Comparison of ENCODE assay signal across 8 cellular contexts in genomic region chr4:1010522-1011021, GRCh38. TPM values are rescaled to one million over a fixed set of nuclear protein-coding genes. Genes with fewer than 3 reads are reported as not detected.
DNase-seq lines count a peak whose midpoint lies in the region; ATAC-seq, FAIRE-seq and TF ChIP-seq lines count a peak whose summit lies in the region.

No MANE protein-coding gene starts in this region.

- intact Hi-C loops in A673 (cut with micrococcal nuclease; ENCODE audit: unreplicated experiment): no loop called here
- intact Hi-C loops in activated T-helper 2 cell treated with anti-CD3 and anti-CD28 coated beads, Interferon-gamma antibody, Interleukin-2, Interleukin-4, amounts not matched to agents 10 μg/mL and 5 μg/mL and 100 μg/mL, durations not matched to agents 14 hours and 24 hours and 36 hours (cut with micrococcal nuclease): loop anchor here (1.0 to 5.0 kb wide), 5 partner anchors 38 to 337 kb away; partner anchors contain the start of genes DGKQ, GAK, TMEM175 and UVSSA
- intact Hi-C loops in psoas muscle (cut with DNase I): no loop called here

- CTCF ChIA-PET in A673 (lab: Charles Lee): interaction anchor here (0.6 kb wide), 1 partner anchor 23 kb away, joined by 8 read pairs; no protein-coding TSS in a partner anchor

- DNase-seq in A673 (ENCODE audit: low spot score) (peak; percentile 65), H7 (no peak), RCC 7860 (ENCODE audit: low spot score) (peak; percentile 50), foreskin melanocyte (peak; percentile 49), psoas muscle (peak; percentile 83 to 86), germinal center (ENCODE audit: low spot score) (no peak), islet precursor cell (no peak)
- DNase-seq in activated T-helper 2 cell treated with anti-CD3 and anti-CD28 coated beads, Interferon-gamma antibody, Interleukin-2, Interleukin-4, amounts not matched to agents 10 μg/mL and 5 μg/mL and 100 μg/mL, durations not matched to agents 14 hours and 24 hours and 36 hours (ENCODE audit: low spot score): peak; percentile 76

- FAIRE-seq in RCC 7860 (lab: Jason Lieb, UNC): no peak

- H3K27me3 Mint-ChIP-seq in activated T-helper 2 cell treated with anti-CD3 and anti-CD28 coated beads, Interferon-gamma antibody, Interleukin-2, Interleukin-4, amounts not matched to agents 10 μg/mL and 5 μg/mL and 100 μg/mL, durations not matched to agents 14 hours and 24 hours and 36 hours (ENCODE audit: low read depth): peaks cover 26% of the 10 kb centered on the region

- H3K4me1 Mint-ChIP-seq in activated T-helper 2 cell treated with anti-CD3 and anti-CD28 coated beads, Interferon-gamma antibody, Interleukin-2, Interleukin-4, amounts not matched to agents 10 μg/mL and 5 μg/mL and 100 μg/mL, durations not matched to agents 14 hours and 24 hours and 36 hours (ENCODE audit: low read depth): peaks cover 9% of the 10 kb centered on the region

- H3K4me1 ChIP-seq in A673 (ENCODE audit: insufficient read depth, low read length, poor library complexity, severe bottlenecking) (peaks cover 13% of the 10 kb centered on the region), psoas muscle (peaks cover 18% of the 10 kb centered on the region)

- 1 to 3% (median 2%) methylated on average over 25 to 28 of the region's 28 CpGs for WGBS in psoas muscle, 3 donors

- POLR2A ChIA-PET in A673 (lab: Charles Lee; ENCODE audit: low non-redundant PET): no interaction called here

- H3K27me3 ChIP-seq in A673 (replicated peaks; ENCODE audit: insufficient read depth, low read depth, low read length, poor library complexity): peaks cover 33% of the 10 kb centered on the region
- peaks cover 29% of the 10 kb centered on the region for H3K27me3 ChIP-seq in H7 (ENCODE audit: control insufficient read depth, insufficient read depth, low read length)
- peaks cover 0 to 19% (median 0%) of the 10 kb centered on the region in 3 donors for H3K27me3 ChIP-seq in psoas muscle (ENCODE audit: insufficient read depth in 3 of 3, low read length in 2 of 3)

- peak; percentile 22 to 44 (median 28) for ATAC-seq in psoas muscle

- H3K27ac Mint-ChIP-seq in activated T-helper 2 cell treated with anti-CD3 and anti-CD28 coated beads, Interferon-gamma antibody, Interleukin-2, Interleukin-4, amounts not matched to agents 10 μg/mL and 5 μg/mL and 100 μg/mL, durations not matched to agents 14 hours and 24 hours and 36 hours: peak overlapping the region; percentile 89

- peak overlapping the region; percentile 53 for H3K4me3 ChIP-seq in A673 (ENCODE audit: low read depth, low read length, poor library complexity, severe bottlenecking)
- peak overlapping the region; percentile 42 for H3K4me3 ChIP-seq in H7 (ENCODE audit: insufficient read depth, low read depth, low read length)
- H3K4me3 ChIP-seq in psoas muscle: peak overlapping the region; percentile 74

- no TSS peak for BruUV-seq in A673 (replicated peaks; lab: Mats Ljungman, UMichigan)

- H3K9me3 ChIP-seq in A673 (ENCODE audit: low read depth, low read length, poor library complexity, severe bottlenecking) (no peaks in the 10 kb centered on the region), psoas muscle (no peaks in the 10 kb centered on the region)

- no peak for TF ChIP-seq CTCF in A673 (conservative IDR thresholded peaks at IDR 0.05; ENCODE audit: low read depth, low read length)
- TF ChIP-seq CTCF in psoas muscle (IDR thresholded peaks at IDR 0.05): no peak

- peaks cover 4% of the 10 kb centered on the region for H3K9me3 Mint-ChIP-seq in activated T-helper 2 cell treated with anti-CD3 and anti-CD28 coated beads, Interferon-gamma antibody, Interleukin-2, Interleukin-4, amounts not matched to agents 10 μg/mL and 5 μg/mL and 100 μg/mL, durations not matched to agents 14 hours and 24 hours and 36 hours

- H3K36me3 ChIP-seq in A673 (ENCODE audit: insufficient read depth, low read length, poor library complexity, severe bottlenecking) (no peaks in the 10 kb centered on the region), H7 (replicated peaks; ENCODE audit: control insufficient read depth, insufficient read depth, low read length) (no peaks in the 10 kb centered on the region; the same call in 1 of the 2 replicates), psoas muscle (ENCODE audit: insufficient read depth in 1 of 2, low read depth in 1 of 2) (no peaks in the 10 kb centered on the region)

- H3K36me3 Mint-ChIP-seq in activated T-helper 2 cell treated with anti-CD3 and anti-CD28 coated beads, Interferon-gamma antibody, Interleukin-2, Interleukin-4, amounts not matched to agents 10 μg/mL and 5 μg/mL and 100 μg/mL, durations not matched to agents 14 hours and 24 hours and 36 hours (ENCODE audit: low read depth): no peaks in the 10 kb centered on the region

- H3K27ac ChIP-seq in A673 (ENCODE audit: low read depth, low read length, poor library complexity, severe bottlenecking): no peak overlapping the region
- peak overlapping the region; percentile 63 for H3K27ac ChIP-seq in psoas muscle

- H3K4me3 Mint-ChIP-seq in activated T-helper 2 cell treated with anti-CD3 and anti-CD28 coated beads, Interferon-gamma antibody, Interleukin-2, Interleukin-4, amounts not matched to agents 10 μg/mL and 5 μg/mL and 100 μg/mL, durations not matched to agents 14 hours and 24 hours and 36 hours (ENCODE audit: low read depth): peak overlapping the region; percentile 82

RNA-seq across cellular contexts. Expression of gene FGFRL1, which starts 0.9 kb away (rescaled TPM):
- total RNA-seq in A673 (2021) (30.4 and 40.8 TPM in 2 replicates), psoas muscle (10 to 100 TPM; 14.4 to 18.6 (median 16.9) TPM)
- total RNA-seq in H7 (2014; rRNA removed; shearing (Covaris generic)): 23.3 and 39.1 TPM in 2 replicates
- total RNA-seq in activated T-helper 2 cell treated with anti-CD3 and anti-CD28 coated beads, Interferon-gamma antibody, Interleukin-2, Interleukin-4, amounts not matched to agents 10 μg/mL and 5 μg/mL and 100 μg/mL, durations not matched to agents 14 hours and 24 hours and 36 hours: 17.5 TPM in 2 replicates
- 10 to 100 TPM in 2 of 3 donors, 1 to 10 TPM in 1; 9.8 to 41.2 (median 12.8) TPM for polyA plus RNA-seq in psoas muscle

RNA-seq across cellular contexts. Expression of gene SLC26A1, which starts 17.4 kb away (rescaled TPM):
- total RNA-seq in A673 (2021) (0.22 and 0.30 TPM in 2 replicates), psoas muscle (under 1 TPM in 1 of 4 donors, not detected in 3; 0.12 TPM)
- total RNA-seq in H7 (2014; rRNA removed; shearing (Covaris generic)): 0.03 and 0.30 TPM in 2 replicates
- total RNA-seq in activated T-helper 2 cell treated with anti-CD3 and anti-CD28 coated beads, Interferon-gamma antibody, Interleukin-2, Interleukin-4, amounts not matched to agents 10 μg/mL and 5 μg/mL and 100 μg/mL, durations not matched to agents 14 hours and 24 hours and 36 hours: 0.23 TPM in 1 of 2 replicates, not detected in the other
- under 1 TPM; 0.06 to 0.36 (median 0.18) TPM for polyA plus RNA-seq in psoas muscle

RNA-seq across cellular contexts. Expression of gene IDUA, which starts 23.7 kb away (rescaled TPM):
- total RNA-seq in A673 (2021): 12.0 and 12.3 TPM in 2 replicates
- total RNA-seq in H7 (2014; rRNA removed; shearing (Covaris generic)): 4.6 TPM in 2 replicates
- total RNA-seq in activated T-helper 2 cell treated with anti-CD3 and anti-CD28 coated beads, Interferon-gamma antibody, Interleukin-2, Interleukin-4, amounts not matched to agents 10 μg/mL and 5 μg/mL and 100 μg/mL, durations not matched to agents 14 hours and 24 hours and 36 hours: 23.6 and 25.5 TPM in 2 replicates
- total RNA-seq in psoas muscle: 1 to 10 TPM; 5.1 to 6.0 (median 5.7) TPM
- 1 to 10 TPM; 1.3 to 3.1 (median 1.9) TPM for polyA plus RNA-seq in psoas muscle

RNA-seq across cellular contexts. Expression of gene DGKQ, which starts 37.2 kb away (rescaled TPM):
- total RNA-seq in A673 (2021) (8.8 and 10.8 TPM in 2 replicates), psoas muscle (1 to 10 TPM; 2.8 to 3.9 (median 3.5) TPM)
- total RNA-seq in H7 (2014; rRNA removed; shearing (Covaris generic)): 19.4 and 26.7 TPM in 2 replicates
- total RNA-seq in activated T-helper 2 cell treated with anti-CD3 and anti-CD28 coated beads, Interferon-gamma antibody, Interleukin-2, Interleukin-4, amounts not matched to agents 10 μg/mL and 5 μg/mL and 100 μg/mL, durations not matched to agents 14 hours and 24 hours and 36 hours: 13.0 and 14.4 TPM in 2 replicates
- 1 to 10 TPM; 2.2 to 2.5 (median 2.4) TPM for polyA plus RNA-seq in psoas muscle

Comparison
In these comparisons a context has a peak if more than half of its experiments do, and no peak if none do; other contexts are left out.
1. DNase-seq: peak in A673 (single experiment), RCC 7860 (single experiment), activated T-helper 2 cell treated with anti-CD3 and anti-CD28 coated beads, Interferon-gamma antibody, Interleukin-2, Interleukin-4, amounts not matched to agents 10 μg/mL and 5 μg/mL and 100 μg/mL, durations not matched to agents 14 hours and 24 hours and 36 hours (single experiment), foreskin melanocyte (single experiment) and psoas muscle (2 of 2); none in H7 (single experiment), germinal center (single experiment) and islet precursor cell (single experiment).
2. Peak in every context shown above with its lines, with median percentiles within 50 percentile points of each other: H3K4me3 ChIP-seq.